16 cellular contexts compared by ENCODE assay signal in genomic region chr21:36690637-36691538, GRCh38. TPM values are rescaled to one million over a fixed set of nuclear protein-coding genes. Genes with fewer than 3 reads are reported as not detected.
DNase-seq lines count a peak whose midpoint lies in the region; ATAC-seq and TF ChIP-seq lines count a peak whose summit lies in the region.
"Had no signal": no experiment of that assay in that cellular context is flagged by ENCODE, and none has a peak within 500 bp of the region (broad histone marks: within the 10 kb centered on the region; RNA-seq: fewer than 3 reads in every experiment).

No MANE protein-coding gene starts in this region.

- H3K4me3 ChIP-seq in A673 (ENCODE audit: low read depth, low read length, poor library complexity, severe bottlenecking): no peak overlapping the region
- no peak overlapping the region for H3K4me3 ChIP-seq in IMR-90 (ENCODE audit: insufficient read depth, low read depth, low read length)
- H3K4me3 ChIP-seq in esophagus (ENCODE audit: low read depth in 1 of 2, low read length in 2 of 2): no peak overlapping the region
- no peak overlapping the region for H3K4me3 ChIP-seq in neural progenitor cell

- in situ Hi-C loops in IMR-90 (cut with MboI; ENCODE audit: low sequenced_read_pairs) (no loop called here), GM13977 (cut with MboI; ENCODE audit: low pct_unique_long_range_greater_than_20kb, low sequenced_read_pairs, unreplicated experiment) (loop anchor here (25.0 kb wide), 1 partner anchor 554 kb away; the partner anchor contains the start of gene CBR3)

- H2AFZ ChIP-seq in IMR-90 (replicated peaks; ENCODE audit: low read length, poor library complexity): no peak overlapping the region
- no peak overlapping the region for H2AFZ ChIP-seq in neural progenitor cell (replicated peaks)

- H3K27ac ChIP-seq in A673 (ENCODE audit: low read depth, low read length, poor library complexity, severe bottlenecking) (peak overlapping the region; percentile 6), IMR-90 (ENCODE audit: insufficient read depth, low read length) (no peak overlapping the region), esophagus (ENCODE audit: low read depth in 2 of 2, low read length in 1 of 2) (peak overlapping the region; percentile 71 to 72), neural progenitor cell (no peak overlapping the region)
- H3K27ac ChIP-seq: C4-2B, HL-60 had no signal

- H3K56ac ChIP-seq in IMR-90 (ENCODE audit: extremely low read depth, insufficient read depth, low read length): no peak overlapping the region

- H3K27me3 ChIP-seq in A673 (replicated peaks; ENCODE audit: insufficient read depth, low read depth, low read length, poor library complexity) (no peaks in the 10 kb centered on the region), IMR-90 (ENCODE audit: control insufficient read depth, insufficient read depth, low read length) (peaks cover 81% of the 10 kb centered on the region), esophagus (ENCODE audit: control insufficient read depth in 1 of 2, insufficient read depth in 2 of 2, low read length in 2 of 2) (no peaks in the 10 kb centered on the region), neural progenitor cell (peaks cover 100% of the 10 kb centered on the region)

- dilution Hi-C loops in IMR-90 (cut with HindIII; ENCODE audit: low sequenced_read_pairs, unreplicated experiment): no loop called here

- no peak overlapping the region for H3K9ac ChIP-seq in IMR-90 (ENCODE audit: low read depth, low read length)
- no peak overlapping the region for H3K9ac ChIP-seq in neural progenitor cell

- H3K36me3 Mint-ChIP-seq in neural progenitor cell: peaks cover 2% of the 10 kb centered on the region

- BruUV-seq in A673 (replicated peaks; lab: Mats Ljungman, UMichigan) (no TSS peak), IMR-90 (replicated peaks; lab: Mats Ljungman, UMichigan) (no TSS peak)

- CTCF ChIA-PET in A673 (lab: Charles Lee): no interaction called here
- CTCF ChIA-PET in IMR-90 (lab: Yijun Ruan, JAX): interaction anchor here (0.7 to 1.4 kb wide), 2 partner anchors 61 to 226 kb away, joined by 3 read pairs; no protein-coding TSS in a partner anchor

- H2BK20ac ChIP-seq in IMR-90 (ENCODE audit: low read depth, low read length): 0 out of 2 replicates have a peak overlapping the region, but pooled peaks have one; percentile 4

- ATAC-seq in IMR-90 (ENCODE audit: low read depth) (no peak), GM21390 (IDR thresholded peaks at IDR 0.05; ENCODE audit: unreplicated experiment) (no peak)

- no peak for TF ChIP-seq CTCF in A673 (conservative IDR thresholded peaks at IDR 0.05; ENCODE audit: low read depth, low read length)
- no peak for TF ChIP-seq CTCF in IMR-90 (conservative IDR thresholded peaks at IDR 0.05; ENCODE audit: low read depth, low read length)
- TF ChIP-seq CTCF in neural progenitor cell (IDR thresholded peaks at IDR 0.05): no peak
- no peak for TF ChIP-seq CTCF in GM13977 (IDR thresholded peaks at IDR 0.05; ENCODE audit: extremely low read depth, insufficient read depth, missing control alignments)

- H4K20me1 ChIP-seq in IMR-90 (ENCODE audit: insufficient read depth, low read length) (peaks cover 11% of the 10 kb centered on the region; the same call in 1 of the 2 replicates), neural progenitor cell (ENCODE audit: low read depth) (peaks cover 54% of the 10 kb centered on the region)

- H3K4me1 Mint-ChIP-seq in neural progenitor cell: peaks cover 21% of the 10 kb centered on the region

- H3K18ac ChIP-seq in IMR-90 (ENCODE audit: low read depth, low read length): no peak overlapping the region

- H2BK15ac ChIP-seq in IMR-90 (ENCODE audit: low read depth, low read length): no peak overlapping the region

- no peak overlapping the region; the same call in 1 of the 2 replicates for H3K23ac ChIP-seq in IMR-90 (ENCODE audit: low read depth, low read length)

- peaks cover 15% of the 10 kb centered on the region for H3K4me1 ChIP-seq in A673 (ENCODE audit: insufficient read depth, low read length, poor library complexity, severe bottlenecking)
- no peaks in the 10 kb centered on the region for H3K4me1 ChIP-seq in IMR-90 (ENCODE audit: control insufficient read depth, insufficient read depth, low read length)
- H3K4me1 ChIP-seq in esophagus (ENCODE audit: control insufficient read depth in 2 of 2, insufficient read depth in 2 of 2, low read length in 1 of 2): peaks cover 0 to 3% of the 10 kb centered on the region in 2 donors
- peaks cover 11% of the 10 kb centered on the region for H3K4me1 ChIP-seq in neural progenitor cell
- H3K4me1 ChIP-seq: Caco-2 had no signal

- no peak overlapping the region for H3K14ac ChIP-seq in IMR-90 (replicated peaks; ENCODE audit: low read depth, low read length)

- H3K9me3 ChIP-seq in A673 (ENCODE audit: low read depth, low read length, poor library complexity, severe bottlenecking): no peaks in the 10 kb centered on the region
- H3K9me3 ChIP-seq in IMR-90 (ENCODE audit: control insufficient read depth, insufficient read depth, low read length): peaks cover 15% of the 10 kb centered on the region
- H3K9me3 ChIP-seq in esophagus (ENCODE audit: control insufficient read depth in 2 of 2, insufficient read depth in 1 of 2, low read depth in 1 of 2, low read length in 1 of 2): no peaks in the 10 kb centered on the region
- no peaks in the 10 kb centered on the region for H3K9me3 ChIP-seq in neural progenitor cell (ENCODE audit: low read depth)
- H3K9me3 ChIP-seq: Caco-2 had no signal

- H3K79me2 ChIP-seq in neural progenitor cell (ENCODE audit: low read depth): no peaks in the 10 kb centered on the region

- WGBS in IMR-90 (ENCODE audit: extremely low coverage in 2 of 2, insufficient read length in 1 of 2), 2 experiments: no CpG with 5 or more reads among the region's 12 CpGs
- 11 to 14% methylated on average over 12 of the region's 12 CpGs for WGBS in esophagus, 2 donors

- peaks cover 7% of the 10 kb centered on the region for H3F3A ChIP-seq in neural progenitor cell (ENCODE audit: low read depth)

- H3K9me3 Mint-ChIP-seq in neural progenitor cell: no peaks in the 10 kb centered on the region

- H3K9me1 ChIP-seq in IMR-90 (ENCODE audit: insufficient read depth, low read length): peaks cover 2% of the 10 kb centered on the region; the same call in 1 of the 2 replicates

- no peak for DNase-seq in A673 (ENCODE audit: low spot score)
- DNase-seq in IMR-90: peak; percentile 28
- peak; percentile 25 for DNase-seq in neural progenitor cell (ENCODE audit: low spot score)
- DNase-seq in GM13977 (ENCODE audit: low spot score): no peak
- no peak for DNase-seq in NCI-H82 (lab: John Stamatoyannopoulos, UW)
- no peak for DNase-seq in DMS 273 treated with DMSO at 0.1 percent for 48 hours (lab: John Stamatoyannopoulos, UW)
- DNase-seq: Caco-2, HFFc6, KG1, MM.1S, NCI-H1930, NCI-H510A treated with DMSO at 0.1 percent for 48 hours had no signal

- TF ChIP-seq POLR2A in IMR-90 (IDR thresholded peaks at IDR 0.05; ENCODE audit: low read depth, low read length): no peak

- no peak overlapping the region for H4K5ac ChIP-seq in IMR-90 (ENCODE audit: low read depth, low read length)

- H3K79me1 ChIP-seq in IMR-90 (ENCODE audit: low read depth in 1 of 2, low read length in 2 of 2): no peaks in the 10 kb centered on the region

- no peak overlapping the region for H2BK120ac ChIP-seq in IMR-90 (ENCODE audit: low read depth, low read length)

- POLR2A ChIA-PET in A673 (lab: Charles Lee; ENCODE audit: low non-redundant PET): no interaction called here
- POLR2A ChIA-PET in IMR-90 (lab: Charles Lee; ENCODE audit: unreplicated experiment): no interaction called here

- no peak overlapping the region for H3K4ac ChIP-seq in IMR-90 (ENCODE audit: low read depth, low read length)

- H3K4me3 Mint-ChIP-seq in neural progenitor cell: no peak overlapping the region
- H3K4me3 Mint-ChIP-seq: HFFc6 had no signal

- no peak overlapping the region for H2BK5ac ChIP-seq in IMR-90 (ENCODE audit: low read depth, low read length, poor library complexity, severe bottlenecking)

- H2AK5ac ChIP-seq in IMR-90 (ENCODE audit: low read depth, low read length): no peak overlapping the region

- intact Hi-C loops in A673 (cut with micrococcal nuclease; ENCODE audit: unreplicated experiment) (no loop called here), IMR-90 (cut with micrococcal nuclease) (no loop called here)

- no peak overlapping the region for H2AK9ac ChIP-seq in IMR-90 (replicated peaks; ENCODE audit: low read depth, low read length, poor library complexity)

- H3K36me3 ChIP-seq in A673 (ENCODE audit: insufficient read depth, low read length, poor library complexity, severe bottlenecking): peaks cover 4% of the 10 kb centered on the region
- H3K36me3 ChIP-seq in IMR-90 (ENCODE audit: control insufficient read depth, insufficient read depth, low read length): no peaks in the 10 kb centered on the region
- H3K36me3 ChIP-seq in esophagus (ENCODE audit: control insufficient read depth in 2 of 2, insufficient read depth in 2 of 2, low read length in 1 of 2): no peaks in the 10 kb centered on the region
- no peaks in the 10 kb centered on the region for H3K36me3 ChIP-seq in neural progenitor cell

- H4K91ac ChIP-seq in IMR-90 (ENCODE audit: insufficient read depth, low read depth, low read length): no peak overlapping the region

- peaks cover 70% of the 10 kb centered on the region for H3K27me3 Mint-ChIP-seq in neural progenitor cell (ENCODE audit: insufficient read depth, low read depth)

- no peak overlapping the region for H3K4me2 ChIP-seq in IMR-90 (ENCODE audit: low read depth, low read length)
- H3K4me2 ChIP-seq in neural progenitor cell: no peak overlapping the region

- H4K8ac ChIP-seq in IMR-90 (ENCODE audit: low read depth in 2 of 2, low read length in 2 of 2): no peak overlapping the region

- H3K27ac Mint-ChIP-seq in neural progenitor cell: no peak overlapping the region
- H3K27ac Mint-ChIP-seq: HFFc6 had no signal

- TF ChIP-seq RAD21 in IMR-90 (IDR thresholded peaks at IDR 0.05; ENCODE audit: low read length): no peak

TF ChIP-seq in IMR-90, 13 proteins besides CTCF, POLR2A, EP300 and RAD21 (continues in another document):
- no peak for TF ChIP-seq MAFK (IDR thresholded peaks at IDR 0.05; ENCODE audit: low read depth, low read length)
- TF ChIP-seq RFX5 (IDR thresholded peaks at IDR 0.05; ENCODE audit: low read depth, low read length): no peak
- no peak for TF ChIP-seq SMC3 (IDR thresholded peaks at IDR 0.05; ENCODE audit: low read depth, low read length)
- TF ChIP-seq RCOR1 (IDR thresholded peaks at IDR 0.05; ENCODE audit: insufficient replicate concordance, low read length): no peak

RNA-seq across cellular contexts. Expression of gene SIM2, which starts 8.0 kb away (rescaled TPM):
- 42.7 and 49.1 TPM in 2 replicates for total RNA-seq in A673 (2021)
- 1.9 and 2.2 TPM in 2 replicates for total RNA-seq in IMR-90 (2012; rRNA removed)
- 7.5 and 7.9 TPM in 2 replicates for polyA plus RNA-seq in IMR-90 (2012; rRNA removed)
- 7.5 and 8.7 TPM in 2 replicates for polyA plus RNA-seq in IMR-90 (2012; cell fraction: cytosol; rRNA removed)
- 22.1 and 26.1 TPM in 2 replicates for polyA plus RNA-seq in IMR-90 (2012; cell fraction: nucleus; rRNA removed; ENCODE audit: low replicate concordance)
- 10 to 100 TPM; 18.7 to 42.9 TPM for polyA plus RNA-seq in esophagus
- total RNA-seq in neural progenitor cell (ENCODE audit: low replicate concordance): not detected in 2 replicates
- total RNA-seq: HFFc6 had no signal

Comparison
In these comparisons a context has a peak if more than half of its experiments do, and no peak if none do; other contexts are left out.
1. DNase-seq: peak in IMR-90 (single experiment) and neural progenitor cell (single experiment); none in A673 (single experiment), GM13977 (single experiment), NCI-H82 (single experiment) and DMS 273 treated with DMSO at 0.1 percent for 48 hours (single experiment).
2. H3K27ac ChIP-seq: peak in A673 (single experiment) and esophagus (2 of 2); none in IMR-90 (single experiment) and neural progenitor cell (single experiment).
3. RNA of gene SIM2, which starts 8.0 kb away (total RNA-seq): 42.7 to 49.1 TPM in A673; 1.9 to 2.2 TPM in IMR-90 and not detected in neural progenitor cell; every median in the first group is over 10 times any median in the second.